Comparison of ENCODE assay signal across 13 cellular contexts in genomic region chr10:106582291-106582690, GRCh38.
A peak's percentile ranks its signal among the peaks of the same experiment; 100 is the strongest.
DNase-seq lines count a peak whose midpoint lies in the region; ATAC-seq and TF ChIP-seq lines count a peak whose summit lies in the region.
"Had no signal": no experiment of that assay in that cellular context is flagged by ENCODE, and none has a peak within 500 bp of the region (broad histone marks: within the 10 kb centered on the region; RNA-seq: fewer than 3 reads in every experiment).

No MANE protein-coding gene starts in this region.

- H3K27ac ChIP-seq in cingulate gyrus (ENCODE audit: low read depth, low read length) (peak overlapping the region; percentile 34), mesendoderm (ENCODE audit: low read depth, low read length) (no peak overlapping the region), gastrocnemius medialis (no peak overlapping the region)
- H3K27ac ChIP-seq: BLaER1, neutrophil had no signal

- no peak overlapping the region for H2AK5ac ChIP-seq in mesendoderm (ENCODE audit: low read length)

- H3K79me1 ChIP-seq in mesendoderm (ENCODE audit: low read length) = no peaks in the 10 kb centered on the region

- intact Hi-C loops in Calu3 (cut with micrococcal nuclease; ENCODE audit: unreplicated experiment) (no loop called here), gastrocnemius medialis (cut with DNase I; ENCODE audit: low total_unique reads) (no loop called here)

- no peak overlapping the region for H3K4me3 ChIP-seq in MG63
- no peak overlapping the region for H3K4me3 ChIP-seq in mesendoderm (ENCODE audit: low read length)
- no peak overlapping the region for H3K4me3 ChIP-seq in gastrocnemius medialis
- H3K4me3 ChIP-seq: BLaER1 had no signal

- H3K9me3 ChIP-seq in MG63 (no peaks in the 10 kb centered on the region), gastrocnemius medialis (no peaks in the 10 kb centered on the region), T-helper 17 cell (ENCODE audit: control insufficient read depth, low read length, poor library complexity, severe bottlenecking) (no peaks in the 10 kb centered on the region)
- H3K9me3 ChIP-seq: BLaER1, neutrophil had no signal

- H3K4me1 ChIP-seq in mesendoderm (ENCODE audit: control insufficient read depth, low read depth, low read length) = peaks cover 5% of the 10 kb centered on the region
- no peaks in the 10 kb centered on the region for H3K4me1 ChIP-seq in gastrocnemius medialis
- H3K4me1 ChIP-seq: BLaER1 had no signal

- H3K79me2 ChIP-seq in mesendoderm (ENCODE audit: control insufficient read depth, insufficient read depth, low read length) = no peaks in the 10 kb centered on the region

- H2BK5ac ChIP-seq in mesendoderm (ENCODE audit: low read length) = no peak overlapping the region

- no peak for ATAC-seq in gastrocnemius medialis
- ATAC-seq in T-helper 17 cell = no peak
- ATAC-seq: activated T-helper 17 cell treated with anti-CD3 and anti-CD28 coated beads, Interleukin-2, amount 50 U/mL, for 72 hours; stimulated activated effector memory CD8-positive, alpha-beta T cell treated with anti-CD3 and anti-CD28 coated beads, Interleukin-12 subunit alpha, Interleukin-12 subunit beta, amount 100 ng/mL, for 72 hours had no signal

- no peak overlapping the region for H3K27ac Mint-ChIP-seq in Calu3 (ENCODE audit: unreplicated experiment)
- no peak overlapping the region for H3K27ac Mint-ChIP-seq in T-helper 17 cell
- H3K27ac Mint-ChIP-seq: activated T-helper 17 cell treated with anti-CD3 and anti-CD28 coated beads, Interleukin-2, amount 50 U/mL, for 72 hours; stimulated activated effector memory CD8-positive, alpha-beta T cell treated with anti-CD3 and anti-CD28 coated beads, Interleukin-12 subunit alpha, Interleukin-12 subunit beta, amount 100 ng/mL, for 72 hours had no signal

- no TSS peak for BruUV-seq in Calu3 (replicated peaks; lab: Mats Ljungman, UMichigan)

- no peak overlapping the region for H4K5ac ChIP-seq in mesendoderm (ENCODE audit: low read length)

- no peak overlapping the region for H4K8ac ChIP-seq in mesendoderm (ENCODE audit: low read depth, low read length)

- DNase-seq in Calu3 (peak; percentile 48), MG63 (peak; percentile 71), mesendoderm (peak; percentile 23), germinal center (ENCODE audit: low spot score) (no peak), gastrocnemius medialis (no peak), T-helper 17 cell (no peak), NCI-H1436 (lab: John Stamatoyannopoulos, UW) (no peak)
- DNase-seq: NCI-H1048 had no signal

- CTCF ChIA-PET in Calu3 (lab: Charles Lee) = no interaction called here

- peaks cover 8% of the 10 kb centered on the region for H3K4me1 Mint-ChIP-seq in Calu3 (ENCODE audit: low read depth, unreplicated experiment)
- no peaks in the 10 kb centered on the region for H3K4me1 Mint-ChIP-seq in T-helper 17 cell
- H3K4me1 Mint-ChIP-seq: activated T-helper 17 cell treated with anti-CD3 and anti-CD28 coated beads, Interleukin-2, amount 50 U/mL, for 72 hours; stimulated activated effector memory CD8-positive, alpha-beta T cell treated with anti-CD3 and anti-CD28 coated beads, Interleukin-12 subunit alpha, Interleukin-12 subunit beta, amount 100 ng/mL, for 72 hours had no signal

- H3K4ac ChIP-seq in mesendoderm (ENCODE audit: low read depth, low read length) = no peak overlapping the region

- in situ Hi-C loops in gastrocnemius medialis (cut with MboI; ENCODE audit: low sequenced_read_pairs in 4 of 4) = no loop called here

- H3K27me3 Mint-ChIP-seq in Calu3 (ENCODE audit: unreplicated experiment) = no peaks in the 10 kb centered on the region
- no peaks in the 10 kb centered on the region for H3K27me3 Mint-ChIP-seq in T-helper 17 cell
- H3K27me3 Mint-ChIP-seq: activated T-helper 17 cell treated with anti-CD3 and anti-CD28 coated beads, Interleukin-2, amount 50 U/mL, for 72 hours had no signal

- no peak overlapping the region for H3K4me3 Mint-ChIP-seq in Calu3 (ENCODE audit: low read depth, unreplicated experiment)
- no peak overlapping the region for H3K4me3 Mint-ChIP-seq in T-helper 17 cell
- H3K4me3 Mint-ChIP-seq: activated T-helper 17 cell treated with anti-CD3 and anti-CD28 coated beads, Interleukin-2, amount 50 U/mL, for 72 hours; stimulated activated effector memory CD8-positive, alpha-beta T cell treated with anti-CD3 and anti-CD28 coated beads, Interleukin-12 subunit alpha, Interleukin-12 subunit beta, amount 100 ng/mL, for 72 hours had no signal

- H3K4me2 ChIP-seq in mesendoderm (ENCODE audit: low read length) = no peak overlapping the region
- H3K4me2 ChIP-seq: BLaER1 had no signal

- no peak for TF ChIP-seq CTCF in Calu3 (IDR thresholded peaks at IDR 0.05; ENCODE audit: unreplicated experiment)
- TF ChIP-seq CTCF in gastrocnemius medialis (IDR thresholded peaks at IDR 0.05 in 4 of 5, conservative IDR thresholded peaks at IDR 0.05 in 1 of 5) = no peak

- WGBS in mesendoderm (ENCODE audit: extremely low coverage, insufficient coverage, low lambda C conversion rate) = no CpG with 5 or more reads among the region's 2 CpGs

- H3K23ac ChIP-seq in mesendoderm (ENCODE audit: low read length) = no peak overlapping the region

- H3K56ac ChIP-seq in mesendoderm (ENCODE audit: low read length) = no peak overlapping the region

- H3K36me3 ChIP-seq in MG63 = no peaks in the 10 kb centered on the region
- no peaks in the 10 kb centered on the region for H3K36me3 ChIP-seq in mesendoderm (ENCODE audit: control insufficient read depth, insufficient read depth, low read length)
- H3K36me3 ChIP-seq in gastrocnemius medialis = no peaks in the 10 kb centered on the region
- H3K36me3 ChIP-seq: BLaER1, neutrophil had no signal

- no peak overlapping the region for H2BK15ac ChIP-seq in mesendoderm (replicated peaks; ENCODE audit: low read depth)

- H3K9me3 Mint-ChIP-seq in Calu3 (ENCODE audit: low read depth, unreplicated experiment) = peaks cover 2% of the 10 kb centered on the region
- H3K9me3 Mint-ChIP-seq: activated T-helper 17 cell treated with anti-CD3 and anti-CD28 coated beads, Interleukin-2, amount 50 U/mL, for 72 hours had no signal

- H3K27me3 ChIP-seq in MG63 = no peaks in the 10 kb centered on the region
- no peaks in the 10 kb centered on the region for H3K27me3 ChIP-seq in mesendoderm (ENCODE audit: insufficient read depth, low read length, poor library complexity)
- H3K27me3 ChIP-seq in gastrocnemius medialis = no peaks in the 10 kb centered on the region
- H3K27me3 ChIP-seq: BLaER1, neutrophil had no signal

- H2BK120ac ChIP-seq in mesendoderm (ENCODE audit: low read depth, low read length) = no peak overlapping the region

- H3K36me3 Mint-ChIP-seq in Calu3 (ENCODE audit: insufficient read depth, unreplicated experiment) = no peaks in the 10 kb centered on the region
- H3K36me3 Mint-ChIP-seq in T-helper 17 cell (ENCODE audit: low read depth) = no peaks in the 10 kb centered on the region
- H3K36me3 Mint-ChIP-seq: stimulated activated effector memory CD8-positive, alpha-beta T cell treated with anti-CD3 and anti-CD28 coated beads, Interleukin-12 subunit alpha, Interleukin-12 subunit beta, amount 100 ng/mL, for 72 hours had no signal

- no peak overlapping the region for H3K18ac ChIP-seq in mesendoderm (ENCODE audit: low read length)

- TF ChIP-seq POLR2A in gastrocnemius medialis (IDR thresholded peaks at IDR 0.05) = no peak

- H3K9ac ChIP-seq in mesendoderm (ENCODE audit: low read length) = no peak overlapping the region
- H3K9ac ChIP-seq: BLaER1 had no signal

Comparison
In these comparisons a context has a peak if more than half of its experiments do, and no peak if none do; other contexts are left out.
1. DNase-seq: peak in Calu3 (single experiment), MG63 (single experiment) and mesendoderm (single experiment); none in germinal center (single experiment), gastrocnemius medialis (0 of 2), T-helper 17 cell (0 of 3) and NCI-H1436 (single experiment).